Comparison of ENCODE assay signal across 1 cellular context in genomic region chr9:111637421-111637950, GRCh38.
TF ChIP-seq lines count a peak whose summit lies in the region.

No MANE protein-coding gene starts in this region.

TF ChIP-seq in IMR-90, 13 proteins besides CTCF, POLR2A, EP300 and RAD21:
- TF ChIP-seq BHLHE40 (IDR thresholded peaks at IDR 0.05; ENCODE audit: low read depth, low read length) (no peak), NFE2L2 (IDR thresholded peaks at IDR 0.05; ENCODE audit: low read depth, low read length) (no peak), CHD1 (IDR thresholded peaks at IDR 0.05; ENCODE audit: low read depth, low read length) (no peak), RCOR1 (IDR thresholded peaks at IDR 0.05; ENCODE audit: insufficient replicate concordance, low read length) (no peak), MAZ (IDR thresholded peaks at IDR 0.05; ENCODE audit: borderline replicate concordance, low read depth, low read length) (no peak), MXI1 (IDR thresholded peaks at IDR 0.05; ENCODE audit: borderline replicate concordance, low read depth, low read length) (no peak), MAFK (IDR thresholded peaks at IDR 0.05; ENCODE audit: low read depth, low read length) (no peak), USF2 (IDR thresholded peaks at IDR 0.05; ENCODE audit: low read depth, low read length) (no peak), SMC3 (IDR thresholded peaks at IDR 0.05; ENCODE audit: low read depth, low read length) (no peak), ELK1 (IDR thresholded peaks at IDR 0.05; ENCODE audit: borderline replicate concordance, low read depth, low read length) (no peak), RFX5 (IDR thresholded peaks at IDR 0.05; ENCODE audit: low read depth, low read length) (no peak)
